Comparison of ENCODE assay signal across 1 cellular context in the genomic region with DNA sequence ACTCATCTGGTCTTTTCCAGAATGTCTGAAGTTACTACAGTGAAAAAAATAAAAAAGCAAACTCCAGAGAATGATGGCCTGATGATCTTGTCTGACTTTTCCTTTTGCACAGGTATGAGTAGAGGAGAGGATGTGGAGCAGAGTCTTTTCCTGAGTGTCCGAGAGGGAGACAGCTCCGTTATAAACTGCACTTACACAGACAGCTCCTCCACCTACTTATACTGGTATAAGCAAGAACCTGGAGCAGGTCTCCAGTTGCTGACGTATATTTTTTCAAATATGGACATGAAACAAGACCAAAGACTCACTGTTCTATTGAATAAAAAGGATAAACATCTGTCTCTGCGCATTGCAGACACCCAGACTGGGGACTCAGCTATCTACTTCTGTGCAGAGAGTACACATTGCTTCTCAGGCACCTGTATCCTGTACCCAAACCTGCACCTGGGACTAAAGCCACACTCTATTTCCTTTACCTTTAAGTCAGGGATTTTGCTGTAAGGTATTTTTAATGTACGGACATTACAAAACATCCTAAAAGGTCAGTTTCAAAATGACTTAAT.
TF ChIP-seq lines count a peak whose summit lies in the region.

No MANE protein-coding gene starts in this region.

TF ChIP-seq in GM23338, 12 proteins besides CTCF, POLR2A, EP300 and RAD21:
- TF ChIP-seq CREB1 (CRISPR knock-in tag; IDR thresholded peaks at IDR 0.05; ENCODE audit: low read depth) (no peak), ZNF114 (CRISPR knock-in tag; IDR thresholded peaks at IDR 0.05) (no peak), JUNB (IDR thresholded peaks at IDR 0.05; ENCODE audit: unreplicated experiment) (no peak), ZNF331 (CRISPR knock-in tag; IDR thresholded peaks at IDR 0.05; ENCODE audit: low read depth) (no peak), STAT1 (IDR thresholded peaks at IDR 0.05; ENCODE audit: unreplicated experiment) (no peak), EZH2 (IDR thresholded peaks at IDR 0.05; ENCODE audit: low read depth, unreplicated experiment) (no peak), EZH2phosphoT487 (IDR thresholded peaks at IDR 0.05; ENCODE audit: unreplicated experiment) (no peak), POLR2AphosphoS5 (IDR thresholded peaks at IDR 0.05; ENCODE audit: low read depth) (no peak), NANOG (IDR thresholded peaks at IDR 0.05; ENCODE audit: borderline replicate concordance) (no peak)
- TF ChIP-seq, protein P1, sequence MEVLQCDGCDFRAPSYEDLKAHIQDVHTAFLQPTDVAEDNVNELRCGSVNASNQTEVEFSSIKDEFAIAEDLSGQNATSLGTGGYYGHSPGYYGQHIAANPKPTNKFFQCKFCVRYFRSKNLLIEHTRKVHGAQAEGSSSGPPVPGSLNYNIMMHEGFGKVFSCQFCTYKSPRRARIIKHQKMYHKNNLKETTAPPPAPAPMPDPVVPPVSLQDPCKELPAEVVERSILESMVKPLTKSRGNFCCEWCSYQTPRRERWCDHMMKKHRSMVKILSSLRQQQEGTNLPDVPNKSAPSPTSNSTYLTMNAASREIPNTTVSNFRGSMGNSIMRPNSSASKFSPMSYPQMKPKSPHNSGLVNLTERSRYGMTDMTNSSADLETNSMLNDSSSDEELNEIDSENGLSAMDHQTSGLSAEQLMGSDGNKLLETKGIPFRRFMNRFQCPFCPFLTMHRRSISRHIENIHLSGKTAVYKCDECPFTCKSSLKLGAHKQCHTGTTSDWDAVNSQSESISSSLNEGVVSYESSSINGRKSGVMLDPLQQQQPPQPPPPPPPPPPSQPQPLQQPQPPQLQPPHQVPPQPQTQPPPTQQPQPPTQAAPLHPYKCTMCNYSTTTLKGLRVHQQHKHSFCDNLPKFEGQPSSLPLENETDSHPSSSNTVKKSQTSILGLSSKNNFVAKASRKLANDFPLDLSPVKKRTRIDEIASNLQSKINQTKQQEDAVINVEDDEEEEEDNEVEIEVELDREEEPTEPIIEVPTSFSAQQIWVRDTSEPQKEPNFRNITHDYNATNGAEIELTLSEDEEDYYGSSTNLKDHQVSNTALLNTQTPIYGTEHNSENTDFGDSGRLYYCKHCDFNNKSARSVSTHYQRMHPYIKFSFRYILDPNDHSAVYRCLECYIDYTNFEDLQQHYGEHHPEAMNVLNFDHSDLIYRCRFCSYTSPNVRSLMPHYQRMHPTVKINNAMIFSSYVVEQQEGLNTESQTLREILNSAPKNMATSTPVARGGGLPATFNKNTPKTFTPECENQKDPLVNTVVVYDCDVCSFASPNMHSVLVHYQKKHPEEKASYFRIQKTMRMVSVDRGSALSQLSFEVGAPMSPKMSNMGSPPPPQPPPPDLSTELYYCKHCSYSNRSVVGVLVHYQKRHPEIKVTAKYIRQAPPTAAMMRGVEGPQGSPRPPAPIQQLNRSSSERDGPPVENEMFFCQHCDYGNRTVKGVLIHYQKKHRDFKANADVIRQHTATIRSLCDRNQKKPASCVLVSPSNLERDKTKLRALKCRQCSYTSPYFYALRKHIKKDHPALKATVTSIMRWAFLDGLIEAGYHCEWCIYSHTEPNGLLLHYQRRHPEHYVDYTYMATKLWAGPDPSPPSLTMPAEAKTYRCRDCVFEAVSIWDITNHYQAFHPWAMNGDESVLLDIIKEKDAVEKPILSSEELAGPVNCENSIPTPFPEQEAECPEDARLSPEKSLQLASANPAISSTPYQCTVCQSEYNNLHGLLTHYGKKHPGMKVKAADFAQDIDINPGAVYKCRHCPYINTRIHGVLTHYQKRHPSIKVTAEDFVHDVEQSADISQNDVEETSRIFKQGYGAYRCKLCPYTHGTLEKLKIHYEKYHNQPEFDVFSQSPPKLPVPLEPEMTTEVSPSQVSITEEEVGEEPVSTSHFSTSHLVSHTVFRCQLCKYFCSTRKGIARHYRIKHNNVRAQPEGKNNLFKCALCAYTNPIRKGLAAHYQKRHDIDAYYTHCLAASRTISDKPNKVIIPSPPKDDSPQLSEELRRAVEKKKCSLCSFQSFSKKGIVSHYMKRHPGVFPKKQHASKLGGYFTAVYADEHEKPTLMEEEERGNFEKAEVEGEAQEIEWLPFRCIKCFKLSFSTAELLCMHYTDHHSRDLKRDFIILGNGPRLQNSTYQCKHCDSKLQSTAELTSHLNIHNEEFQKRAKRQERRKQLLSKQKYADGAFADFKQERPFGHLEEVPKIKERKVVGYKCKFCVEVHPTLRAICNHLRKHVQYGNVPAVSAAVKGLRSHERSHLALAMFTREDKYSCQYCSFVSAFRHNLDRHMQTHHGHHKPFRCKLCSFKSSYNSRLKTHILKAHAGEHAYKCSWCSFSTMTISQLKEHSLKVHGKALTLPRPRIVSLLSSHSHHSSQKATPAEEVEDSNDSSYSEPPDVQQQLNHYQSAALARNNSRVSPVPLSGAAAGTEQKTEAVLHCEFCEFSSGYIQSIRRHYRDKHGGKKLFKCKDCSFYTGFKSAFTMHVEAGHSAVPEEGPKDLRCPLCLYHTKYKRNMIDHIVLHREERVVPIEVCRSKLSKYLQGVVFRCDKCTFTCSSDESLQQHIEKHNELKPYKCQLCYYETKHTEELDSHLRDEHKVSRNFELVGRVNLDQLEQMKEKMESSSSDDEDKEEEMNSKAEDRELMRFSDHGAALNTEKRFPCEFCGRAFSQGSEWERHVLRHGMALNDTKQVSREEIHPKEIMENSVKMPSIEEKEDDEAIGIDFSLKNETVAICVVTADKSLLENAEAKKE (CRISPR knock-in tag; IDR thresholded peaks at IDR 0.05) = no peak
- TF ChIP-seq, protein P2, sequence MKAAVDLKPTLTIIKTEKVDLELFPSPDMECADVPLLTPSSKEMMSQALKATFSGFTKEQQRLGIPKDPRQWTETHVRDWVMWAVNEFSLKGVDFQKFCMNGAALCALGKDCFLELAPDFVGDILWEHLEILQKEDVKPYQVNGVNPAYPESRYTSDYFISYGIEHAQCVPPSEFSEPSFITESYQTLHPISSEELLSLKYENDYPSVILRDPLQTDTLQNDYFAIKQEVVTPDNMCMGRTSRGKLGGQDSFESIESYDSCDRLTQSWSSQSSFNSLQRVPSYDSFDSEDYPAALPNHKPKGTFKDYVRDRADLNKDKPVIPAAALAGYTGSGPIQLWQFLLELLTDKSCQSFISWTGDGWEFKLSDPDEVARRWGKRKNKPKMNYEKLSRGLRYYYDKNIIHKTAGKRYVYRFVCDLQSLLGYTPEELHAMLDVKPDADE (IDR thresholded peaks at IDR 0.05) = no peak
- TF ChIP-seq, protein P3, sequence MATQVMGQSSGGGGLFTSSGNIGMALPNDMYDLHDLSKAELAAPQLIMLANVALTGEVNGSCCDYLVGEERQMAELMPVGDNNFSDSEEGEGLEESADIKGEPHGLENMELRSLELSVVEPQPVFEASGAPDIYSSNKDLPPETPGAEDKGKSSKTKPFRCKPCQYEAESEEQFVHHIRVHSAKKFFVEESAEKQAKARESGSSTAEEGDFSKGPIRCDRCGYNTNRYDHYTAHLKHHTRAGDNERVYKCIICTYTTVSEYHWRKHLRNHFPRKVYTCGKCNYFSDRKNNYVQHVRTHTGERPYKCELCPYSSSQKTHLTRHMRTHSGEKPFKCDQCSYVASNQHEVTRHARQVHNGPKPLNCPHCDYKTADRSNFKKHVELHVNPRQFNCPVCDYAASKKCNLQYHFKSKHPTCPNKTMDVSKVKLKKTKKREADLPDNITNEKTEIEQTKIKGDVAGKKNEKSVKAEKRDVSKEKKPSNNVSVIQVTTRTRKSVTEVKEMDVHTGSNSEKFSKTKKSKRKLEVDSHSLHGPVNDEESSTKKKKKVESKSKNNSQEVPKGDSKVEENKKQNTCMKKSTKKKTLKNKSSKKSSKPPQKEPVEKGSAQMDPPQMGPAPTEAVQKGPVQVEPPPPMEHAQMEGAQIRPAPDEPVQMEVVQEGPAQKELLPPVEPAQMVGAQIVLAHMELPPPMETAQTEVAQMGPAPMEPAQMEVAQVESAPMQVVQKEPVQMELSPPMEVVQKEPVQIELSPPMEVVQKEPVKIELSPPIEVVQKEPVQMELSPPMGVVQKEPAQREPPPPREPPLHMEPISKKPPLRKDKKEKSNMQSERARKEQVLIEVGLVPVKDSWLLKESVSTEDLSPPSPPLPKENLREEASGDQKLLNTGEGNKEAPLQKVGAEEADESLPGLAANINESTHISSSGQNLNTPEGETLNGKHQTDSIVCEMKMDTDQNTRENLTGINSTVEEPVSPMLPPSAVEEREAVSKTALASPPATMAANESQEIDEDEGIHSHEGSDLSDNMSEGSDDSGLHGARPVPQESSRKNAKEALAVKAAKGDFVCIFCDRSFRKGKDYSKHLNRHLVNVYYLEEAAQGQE (IDR thresholded peaks at IDR 0.05; ENCODE audit: unreplicated experiment) = no peak
